In the genomic region with DNA sequence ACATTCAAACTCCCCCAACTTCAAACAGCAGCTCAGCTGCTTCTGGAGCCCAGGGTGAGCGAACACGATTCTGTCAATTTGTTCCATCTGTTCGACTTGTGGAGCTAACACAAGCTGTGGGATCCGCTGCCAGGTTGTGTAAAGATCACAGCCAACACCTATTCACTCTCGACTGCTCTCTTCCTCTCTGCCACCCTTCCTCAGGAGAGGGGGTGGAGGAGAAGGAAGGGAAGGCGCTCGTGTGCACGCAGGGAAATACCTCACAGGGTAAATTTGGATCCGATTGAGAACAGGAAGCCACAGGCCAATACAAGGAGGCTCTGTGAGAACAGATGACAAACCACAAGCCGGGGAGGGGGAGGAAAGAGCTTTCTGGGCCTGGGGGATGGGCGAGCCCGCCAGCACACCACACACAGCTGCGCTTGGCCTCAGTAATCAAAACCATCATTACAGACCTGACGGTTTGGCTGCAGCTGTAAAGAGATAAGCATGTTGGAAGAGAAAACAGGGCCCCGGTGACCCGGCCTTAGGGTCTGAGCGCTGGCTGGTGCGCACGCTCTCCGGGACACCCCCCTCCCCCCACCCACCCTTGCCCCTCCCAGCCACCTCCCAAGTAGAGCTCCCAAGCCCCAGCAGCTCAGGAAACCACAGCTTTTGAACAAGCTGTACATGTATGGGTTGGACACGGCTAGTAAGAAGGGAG, we compare ENCODE assay signal across 1 cellular context.
TF ChIP-seq lines count a peak whose summit lies in the region.

No MANE protein-coding gene starts in this region.

TF ChIP-seq in K562, 482 proteins besides CTCF, POLR2A, EP300 and RAD21 (continued from another document and continues in another):
- TF ChIP-seq, protein P1, sequence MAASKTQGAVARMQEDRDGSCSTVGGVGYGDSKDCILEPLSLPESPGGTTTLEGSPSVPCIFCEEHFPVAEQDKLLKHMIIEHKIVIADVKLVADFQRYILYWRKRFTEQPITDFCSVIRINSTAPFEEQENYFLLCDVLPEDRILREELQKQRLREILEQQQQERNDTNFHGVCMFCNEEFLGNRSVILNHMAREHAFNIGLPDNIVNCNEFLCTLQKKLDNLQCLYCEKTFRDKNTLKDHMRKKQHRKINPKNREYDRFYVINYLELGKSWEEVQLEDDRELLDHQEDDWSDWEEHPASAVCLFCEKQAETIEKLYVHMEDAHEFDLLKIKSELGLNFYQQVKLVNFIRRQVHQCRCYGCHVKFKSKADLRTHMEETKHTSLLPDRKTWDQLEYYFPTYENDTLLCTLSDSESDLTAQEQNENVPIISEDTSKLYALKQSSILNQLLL (CRISPR knock-in tag; IDR thresholded peaks at IDR 0.05; ENCODE audit: borderline replicate concordance), result no peak
- TF ChIP-seq, protein P2, sequence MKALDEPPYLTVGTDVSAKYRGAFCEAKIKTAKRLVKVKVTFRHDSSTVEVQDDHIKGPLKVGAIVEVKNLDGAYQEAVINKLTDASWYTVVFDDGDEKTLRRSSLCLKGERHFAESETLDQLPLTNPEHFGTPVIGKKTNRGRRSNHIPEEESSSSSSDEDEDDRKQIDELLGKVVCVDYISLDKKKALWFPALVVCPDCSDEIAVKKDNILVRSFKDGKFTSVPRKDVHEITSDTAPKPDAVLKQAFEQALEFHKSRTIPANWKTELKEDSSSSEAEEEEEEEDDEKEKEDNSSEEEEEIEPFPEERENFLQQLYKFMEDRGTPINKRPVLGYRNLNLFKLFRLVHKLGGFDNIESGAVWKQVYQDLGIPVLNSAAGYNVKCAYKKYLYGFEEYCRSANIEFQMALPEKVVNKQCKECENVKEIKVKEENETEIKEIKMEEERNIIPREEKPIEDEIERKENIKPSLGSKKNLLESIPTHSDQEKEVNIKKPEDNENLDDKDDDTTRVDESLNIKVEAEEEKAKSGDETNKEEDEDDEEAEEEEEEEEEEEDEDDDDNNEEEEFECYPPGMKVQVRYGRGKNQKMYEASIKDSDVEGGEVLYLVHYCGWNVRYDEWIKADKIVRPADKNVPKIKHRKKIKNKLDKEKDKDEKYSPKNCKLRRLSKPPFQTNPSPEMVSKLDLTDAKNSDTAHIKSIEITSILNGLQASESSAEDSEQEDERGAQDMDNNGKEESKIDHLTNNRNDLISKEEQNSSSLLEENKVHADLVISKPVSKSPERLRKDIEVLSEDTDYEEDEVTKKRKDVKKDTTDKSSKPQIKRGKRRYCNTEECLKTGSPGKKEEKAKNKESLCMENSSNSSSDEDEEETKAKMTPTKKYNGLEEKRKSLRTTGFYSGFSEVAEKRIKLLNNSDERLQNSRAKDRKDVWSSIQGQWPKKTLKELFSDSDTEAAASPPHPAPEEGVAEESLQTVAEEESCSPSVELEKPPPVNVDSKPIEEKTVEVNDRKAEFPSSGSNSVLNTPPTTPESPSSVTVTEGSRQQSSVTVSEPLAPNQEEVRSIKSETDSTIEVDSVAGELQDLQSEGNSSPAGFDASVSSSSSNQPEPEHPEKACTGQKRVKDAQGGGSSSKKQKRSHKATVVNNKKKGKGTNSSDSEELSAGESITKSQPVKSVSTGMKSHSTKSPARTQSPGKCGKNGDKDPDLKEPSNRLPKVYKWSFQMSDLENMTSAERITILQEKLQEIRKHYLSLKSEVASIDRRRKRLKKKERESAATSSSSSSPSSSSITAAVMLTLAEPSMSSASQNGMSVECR (CRISPR knock-in tag; IDR thresholded peaks at IDR 0.05), result peak; percentile 59
- TF ChIP-seq ZC3H4 (CRISPR knock-in tag; IDR thresholded peaks at IDR 0.05; ENCODE audit: borderline replicate concordance) (no peak), RBM17 (IDR thresholded peaks at IDR 0.05; ENCODE audit: borderline replicate concordance, low read depth, low read length) (no peak), RNF2 (IDR thresholded peaks at IDR 0.05) (peak; percentile 99), BRD9 (IDR thresholded peaks at IDR 0.05; ENCODE audit: low read depth, partially characterized antibody) (peak; percentile 31), XRCC5 (IDR thresholded peaks at IDR 0.05; ENCODE audit: low read depth, low read length) (peak; percentile 46; the same call in 1 of the 2 replicates), SIX5 (IDR thresholded peaks at IDR 0.05; ENCODE audit: borderline replicate concordance in 1 of 2, insufficient read depth in 1 of 2, low read depth in 1 of 2, low read length in 2 of 2) (no peak), FOXK1 (CRISPR knock-in tag; IDR thresholded peaks at IDR 0.05; ENCODE audit: borderline replicate concordance) (peak; percentile 68; the same call in 1 of the 2 replicates), ZBTB7A (IDR thresholded peaks at IDR 0.05; ENCODE audit: borderline replicate concordance, control insufficient read depth, low read depth, low read length) (peak; percentile 86), KAT7 (CRISPR knock-in tag; IDR thresholded peaks at IDR 0.05; ENCODE audit: borderline replicate concordance) (0 out of 2 replicates have a peak, but pooled peaks have one; percentile 26), CREM (IDR thresholded peaks at IDR 0.05; ENCODE audit: low read depth) (peak; percentile 86), CAMTA2 (CRISPR knock-in tag; conservative IDR thresholded peaks at IDR 0.05) (no peak), ZNF766 (CRISPR knock-in tag; conservative IDR thresholded peaks at IDR 0.05) (peak; percentile 94)
- TF ChIP-seq, protein P3, sequence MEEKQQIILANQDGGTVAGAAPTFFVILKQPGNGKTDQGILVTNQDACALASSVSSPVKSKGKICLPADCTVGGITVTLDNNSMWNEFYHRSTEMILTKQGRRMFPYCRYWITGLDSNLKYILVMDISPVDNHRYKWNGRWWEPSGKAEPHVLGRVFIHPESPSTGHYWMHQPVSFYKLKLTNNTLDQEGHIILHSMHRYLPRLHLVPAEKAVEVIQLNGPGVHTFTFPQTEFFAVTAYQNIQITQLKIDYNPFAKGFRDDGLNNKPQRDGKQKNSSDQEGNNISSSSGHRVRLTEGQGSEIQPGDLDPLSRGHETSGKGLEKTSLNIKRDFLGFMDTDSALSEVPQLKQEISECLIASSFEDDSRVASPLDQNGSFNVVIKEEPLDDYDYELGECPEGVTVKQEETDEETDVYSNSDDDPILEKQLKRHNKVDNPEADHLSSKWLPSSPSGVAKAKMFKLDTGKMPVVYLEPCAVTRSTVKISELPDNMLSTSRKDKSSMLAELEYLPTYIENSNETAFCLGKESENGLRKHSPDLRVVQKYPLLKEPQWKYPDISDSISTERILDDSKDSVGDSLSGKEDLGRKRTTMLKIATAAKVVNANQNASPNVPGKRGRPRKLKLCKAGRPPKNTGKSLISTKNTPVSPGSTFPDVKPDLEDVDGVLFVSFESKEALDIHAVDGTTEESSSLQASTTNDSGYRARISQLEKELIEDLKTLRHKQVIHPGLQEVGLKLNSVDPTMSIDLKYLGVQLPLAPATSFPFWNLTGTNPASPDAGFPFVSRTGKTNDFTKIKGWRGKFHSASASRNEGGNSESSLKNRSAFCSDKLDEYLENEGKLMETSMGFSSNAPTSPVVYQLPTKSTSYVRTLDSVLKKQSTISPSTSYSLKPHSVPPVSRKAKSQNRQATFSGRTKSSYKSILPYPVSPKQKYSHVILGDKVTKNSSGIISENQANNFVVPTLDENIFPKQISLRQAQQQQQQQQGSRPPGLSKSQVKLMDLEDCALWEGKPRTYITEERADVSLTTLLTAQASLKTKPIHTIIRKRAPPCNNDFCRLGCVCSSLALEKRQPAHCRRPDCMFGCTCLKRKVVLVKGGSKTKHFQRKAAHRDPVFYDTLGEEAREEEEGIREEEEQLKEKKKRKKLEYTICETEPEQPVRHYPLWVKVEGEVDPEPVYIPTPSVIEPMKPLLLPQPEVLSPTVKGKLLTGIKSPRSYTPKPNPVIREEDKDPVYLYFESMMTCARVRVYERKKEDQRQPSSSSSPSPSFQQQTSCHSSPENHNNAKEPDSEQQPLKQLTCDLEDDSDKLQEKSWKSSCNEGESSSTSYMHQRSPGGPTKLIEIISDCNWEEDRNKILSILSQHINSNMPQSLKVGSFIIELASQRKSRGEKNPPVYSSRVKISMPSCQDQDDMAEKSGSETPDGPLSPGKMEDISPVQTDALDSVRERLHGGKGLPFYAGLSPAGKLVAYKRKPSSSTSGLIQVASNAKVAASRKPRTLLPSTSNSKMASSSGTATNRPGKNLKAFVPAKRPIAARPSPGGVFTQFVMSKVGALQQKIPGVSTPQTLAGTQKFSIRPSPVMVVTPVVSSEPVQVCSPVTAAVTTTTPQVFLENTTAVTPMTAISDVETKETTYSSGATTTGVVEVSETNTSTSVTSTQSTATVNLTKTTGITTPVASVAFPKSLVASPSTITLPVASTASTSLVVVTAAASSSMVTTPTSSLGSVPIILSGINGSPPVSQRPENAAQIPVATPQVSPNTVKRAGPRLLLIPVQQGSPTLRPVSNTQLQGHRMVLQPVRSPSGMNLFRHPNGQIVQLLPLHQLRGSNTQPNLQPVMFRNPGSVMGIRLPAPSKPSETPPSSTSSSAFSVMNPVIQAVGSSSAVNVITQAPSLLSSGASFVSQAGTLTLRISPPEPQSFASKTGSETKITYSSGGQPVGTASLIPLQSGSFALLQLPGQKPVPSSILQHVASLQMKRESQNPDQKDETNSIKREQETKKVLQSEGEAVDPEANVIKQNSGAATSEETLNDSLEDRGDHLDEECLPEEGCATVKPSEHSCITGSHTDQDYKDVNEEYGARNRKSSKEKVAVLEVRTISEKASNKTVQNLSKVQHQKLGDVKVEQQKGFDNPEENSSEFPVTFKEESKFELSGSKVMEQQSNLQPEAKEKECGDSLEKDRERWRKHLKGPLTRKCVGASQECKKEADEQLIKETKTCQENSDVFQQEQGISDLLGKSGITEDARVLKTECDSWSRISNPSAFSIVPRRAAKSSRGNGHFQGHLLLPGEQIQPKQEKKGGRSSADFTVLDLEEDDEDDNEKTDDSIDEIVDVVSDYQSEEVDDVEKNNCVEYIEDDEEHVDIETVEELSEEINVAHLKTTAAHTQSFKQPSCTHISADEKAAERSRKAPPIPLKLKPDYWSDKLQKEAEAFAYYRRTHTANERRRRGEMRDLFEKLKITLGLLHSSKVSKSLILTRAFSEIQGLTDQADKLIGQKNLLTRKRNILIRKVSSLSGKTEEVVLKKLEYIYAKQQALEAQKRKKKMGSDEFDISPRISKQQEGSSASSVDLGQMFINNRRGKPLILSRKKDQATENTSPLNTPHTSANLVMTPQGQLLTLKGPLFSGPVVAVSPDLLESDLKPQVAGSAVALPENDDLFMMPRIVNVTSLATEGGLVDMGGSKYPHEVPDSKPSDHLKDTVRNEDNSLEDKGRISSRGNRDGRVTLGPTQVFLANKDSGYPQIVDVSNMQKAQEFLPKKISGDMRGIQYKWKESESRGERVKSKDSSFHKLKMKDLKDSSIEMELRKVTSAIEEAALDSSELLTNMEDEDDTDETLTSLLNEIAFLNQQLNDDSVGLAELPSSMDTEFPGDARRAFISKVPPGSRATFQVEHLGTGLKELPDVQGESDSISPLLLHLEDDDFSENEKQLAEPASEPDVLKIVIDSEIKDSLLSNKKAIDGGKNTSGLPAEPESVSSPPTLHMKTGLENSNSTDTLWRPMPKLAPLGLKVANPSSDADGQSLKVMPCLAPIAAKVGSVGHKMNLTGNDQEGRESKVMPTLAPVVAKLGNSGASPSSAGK (IDR thresholded peaks at IDR 0.05), result peak; percentile 59
- TF ChIP-seq, protein P4, sequence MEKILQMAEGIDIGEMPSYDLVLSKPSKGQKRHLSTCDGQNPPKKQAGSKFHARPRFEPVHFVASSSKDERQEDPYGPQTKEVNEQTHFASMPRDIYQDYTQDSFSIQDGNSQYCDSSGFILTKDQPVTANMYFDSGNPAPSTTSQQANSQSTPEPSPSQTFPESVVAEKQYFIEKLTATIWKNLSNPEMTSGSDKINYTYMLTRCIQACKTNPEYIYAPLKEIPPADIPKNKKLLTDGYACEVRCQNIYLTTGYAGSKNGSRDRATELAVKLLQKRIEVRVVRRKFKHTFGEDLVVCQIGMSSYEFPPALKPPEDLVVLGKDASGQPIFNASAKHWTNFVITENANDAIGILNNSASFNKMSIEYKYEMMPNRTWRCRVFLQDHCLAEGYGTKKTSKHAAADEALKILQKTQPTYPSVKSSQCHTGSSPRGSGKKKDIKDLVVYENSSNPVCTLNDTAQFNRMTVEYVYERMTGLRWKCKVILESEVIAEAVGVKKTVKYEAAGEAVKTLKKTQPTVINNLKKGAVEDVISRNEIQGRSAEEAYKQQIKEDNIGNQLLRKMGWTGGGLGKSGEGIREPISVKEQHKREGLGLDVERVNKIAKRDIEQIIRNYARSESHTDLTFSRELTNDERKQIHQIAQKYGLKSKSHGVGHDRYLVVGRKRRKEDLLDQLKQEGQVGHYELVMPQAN (IDR thresholded peaks at IDR 0.05; ENCODE audit: borderline replicate concordance), result peak; percentile 44; the same call in 1 of the 2 replicates
- TF ChIP-seq, protein P5, sequence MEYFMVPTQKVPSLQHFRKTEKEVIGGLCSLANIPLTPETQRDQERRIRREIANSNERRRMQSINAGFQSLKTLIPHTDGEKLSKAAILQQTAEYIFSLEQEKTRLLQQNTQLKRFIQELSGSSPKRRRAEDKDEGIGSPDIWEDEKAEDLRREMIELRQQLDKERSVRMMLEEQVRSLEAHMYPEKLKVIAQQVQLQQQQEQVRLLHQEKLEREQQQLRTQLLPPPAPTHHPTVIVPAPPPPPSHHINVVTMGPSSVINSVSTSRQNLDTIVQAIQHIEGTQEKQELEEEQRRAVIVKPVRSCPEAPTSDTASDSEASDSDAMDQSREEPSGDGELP (CRISPR knock-in tag; IDR thresholded peaks at IDR 0.05; ENCODE audit: borderline replicate concordance), result peak; percentile 100
- TF ChIP-seq, protein P6, sequence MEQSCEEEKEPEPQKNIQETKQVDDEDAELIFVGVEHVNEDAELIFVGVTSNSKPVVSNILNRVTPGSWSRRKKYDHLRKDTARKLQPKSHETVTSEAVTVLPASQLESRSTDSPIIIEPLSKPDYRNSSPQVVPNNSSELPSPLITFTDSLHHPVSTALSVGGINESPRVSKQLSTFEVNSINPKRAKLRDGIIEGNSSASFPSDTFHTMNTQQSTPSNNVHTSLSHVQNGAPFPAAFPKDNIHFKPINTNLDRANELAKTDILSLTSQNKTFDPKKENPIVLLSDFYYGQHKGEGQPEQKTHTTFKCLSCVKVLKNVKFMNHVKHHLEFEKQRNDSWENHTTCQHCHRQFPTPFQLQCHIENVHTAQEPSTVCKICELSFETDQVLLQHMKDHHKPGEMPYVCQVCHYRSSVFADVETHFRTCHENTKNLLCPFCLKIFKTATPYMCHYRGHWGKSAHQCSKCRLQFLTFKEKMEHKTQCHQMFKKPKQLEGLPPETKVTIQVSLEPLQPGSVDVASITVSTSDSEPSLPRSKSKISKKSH (CRISPR knock-in tag; IDR thresholded peaks at IDR 0.05), result no peak
- TF ChIP-seq, protein P7, sequence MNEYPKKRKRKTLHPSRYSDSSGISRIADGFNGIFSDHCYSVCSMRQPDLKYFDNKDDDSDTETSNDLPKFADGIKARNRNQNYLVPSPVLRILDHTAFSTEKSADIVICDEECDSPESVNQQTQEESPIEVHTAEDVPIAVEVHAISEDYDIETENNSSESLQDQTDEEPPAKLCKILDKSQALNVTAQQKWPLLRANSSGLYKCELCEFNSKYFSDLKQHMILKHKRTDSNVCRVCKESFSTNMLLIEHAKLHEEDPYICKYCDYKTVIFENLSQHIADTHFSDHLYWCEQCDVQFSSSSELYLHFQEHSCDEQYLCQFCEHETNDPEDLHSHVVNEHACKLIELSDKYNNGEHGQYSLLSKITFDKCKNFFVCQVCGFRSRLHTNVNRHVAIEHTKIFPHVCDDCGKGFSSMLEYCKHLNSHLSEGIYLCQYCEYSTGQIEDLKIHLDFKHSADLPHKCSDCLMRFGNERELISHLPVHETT (CRISPR knock-in tag; conservative IDR thresholded peaks at IDR 0.05 in 1 of 2, IDR thresholded peaks at IDR 0.05 in 1 of 2), result peak in 1 of 2 experiments; percentile 94; a peak in 2 of 4 replicates
- TF ChIP-seq, protein P8, sequence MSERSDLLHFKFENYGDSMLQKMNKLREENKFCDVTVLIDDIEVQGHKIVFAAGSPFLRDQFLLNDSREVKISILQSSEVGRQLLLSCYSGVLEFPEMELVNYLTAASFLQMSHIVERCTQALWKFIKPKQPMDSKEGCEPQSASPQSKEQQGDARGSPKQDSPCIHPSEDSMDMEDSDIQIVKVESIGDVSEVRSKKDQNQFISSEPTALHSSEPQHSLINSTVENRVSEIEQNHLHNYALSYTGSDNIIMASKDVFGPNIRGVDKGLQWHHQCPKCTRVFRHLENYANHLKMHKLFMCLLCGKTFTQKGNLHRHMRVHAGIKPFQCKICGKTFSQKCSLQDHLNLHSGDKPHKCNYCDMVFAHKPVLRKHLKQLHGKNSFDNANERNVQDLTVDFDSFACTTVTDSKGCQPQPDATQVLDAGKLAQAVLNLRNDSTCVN (CRISPR knock-in tag; IDR thresholded peaks at IDR 0.05), result no peak
